In the genomic region with DNA sequence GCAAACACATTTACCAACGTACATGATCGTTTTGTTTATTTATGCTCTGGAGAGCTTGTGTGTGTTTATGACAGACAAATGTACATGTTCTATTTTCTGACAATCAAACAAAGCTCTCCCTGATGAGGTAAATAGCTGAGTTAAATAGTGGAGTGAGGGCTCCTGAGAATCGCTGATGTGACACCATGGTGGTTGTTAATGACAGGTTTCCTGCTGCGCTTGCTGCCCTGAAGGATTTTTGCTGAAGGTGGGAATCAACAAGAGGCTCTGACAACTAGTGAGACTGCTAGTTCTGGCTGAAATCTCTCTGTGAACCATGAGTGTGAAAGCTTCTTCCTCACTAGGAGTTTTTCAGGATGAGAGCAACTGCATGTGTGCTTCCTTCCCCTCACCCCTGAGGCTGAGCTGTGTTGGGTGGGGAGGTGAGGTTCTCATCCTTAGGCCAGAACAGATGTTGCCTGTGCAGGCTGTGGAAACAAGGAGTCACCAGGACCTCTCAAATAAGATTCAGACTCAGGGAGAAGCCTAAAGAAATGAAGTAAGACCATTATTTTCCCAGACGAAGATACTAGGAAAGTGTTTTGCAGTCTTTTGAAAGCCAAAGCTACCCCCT, we compare ENCODE assay signal across 11 cellular contexts.
DNase-seq lines count a peak whose midpoint lies in the region; ATAC-seq and TF ChIP-seq lines count a peak whose summit lies in the region.
"Had no signal": no experiment of that assay in that cellular context is flagged by ENCODE, and none has a peak within 500 bp of the region (broad histone marks: within the 10 kb centered on the region; RNA-seq: fewer than 3 reads in every experiment).

No MANE protein-coding gene starts in this region.

- DNase-seq in NCI-H187 (lab: John Stamatoyannopoulos, UW) (peak; percentile 14 to 15), caudate nucleus (lab: John Stamatoyannopoulos, UW) (no peak), myocyte (ENCODE audit: low read depth) (peak; percentile 22), GOT3 (lab: John Stamatoyannopoulos, UW) (no peak)
- DNase-seq in stimulated activated CD4-positive, alpha-beta T cell treated with anti-CD3 and anti-CD28 coated beads, Interleukin-4, amount 100 ng/mL, for 24 hours = no peak
- no peak for DNase-seq in stimulated activated effector memory CD8-positive, alpha-beta T cell treated with anti-CD3 and anti-CD28 coated beads, Interleukin-12 subunit alpha, Interleukin-12 subunit beta, amount 100 ng/mL, for 72 hours (ENCODE audit: low spot score in 2 of 2)
- DNase-seq: activated T-cell treated with anti-CD3 and anti-CD28 coated beads, Interleukin-2, amount 50 U/mL, for 72 hours had no signal

- no peak overlapping the region for H3K4me3 Mint-ChIP-seq in stimulated activated effector memory CD8-positive, alpha-beta T cell treated with anti-CD3 and anti-CD28 coated beads, Interleukin-12 subunit alpha, Interleukin-12 subunit beta, amount 100 ng/mL, for 72 hours
- H3K4me3 Mint-ChIP-seq: activated T-cell treated with anti-CD3 and anti-CD28 coated beads, Interleukin-2, amount 50 U/mL, for 72 hours had no signal

- TF ChIP-seq CTCF in C4-2B (conservative IDR thresholded peaks at IDR 0.05) = no peak

- no peak overlapping the region for H3K27ac Mint-ChIP-seq in stimulated activated effector memory CD8-positive, alpha-beta T cell treated with anti-CD3 and anti-CD28 coated beads, Interleukin-12 subunit alpha, Interleukin-12 subunit beta, amount 100 ng/mL, for 72 hours
- H3K27ac Mint-ChIP-seq: activated T-cell treated with anti-CD3 and anti-CD28 coated beads, Interleukin-2, amount 50 U/mL, for 72 hours had no signal

- ATAC-seq in GM19395 (IDR thresholded peaks at IDR 0.05; ENCODE audit: unreplicated experiment) = no peak
- no peak for ATAC-seq in stimulated activated effector memory CD8-positive, alpha-beta T cell treated with anti-CD3 and anti-CD28 coated beads, Interleukin-12 subunit alpha, Interleukin-12 subunit beta, amount 100 ng/mL, for 72 hours
- ATAC-seq: activated T-cell treated with anti-CD3 and anti-CD28 coated beads, Interleukin-2, amount 50 U/mL, for 72 hours had no signal

- H3K27ac ChIP-seq in C4-2B = peak overlapping the region; percentile 62
- peak overlapping the region; percentile 32 for H3K27ac ChIP-seq in caudate nucleus (ENCODE audit: low read depth, low read length)
- H3K27ac ChIP-seq: HL-60, RWPE1 had no signal

- H3K4me1 Mint-ChIP-seq in stimulated activated effector memory CD8-positive, alpha-beta T cell treated with anti-CD3 and anti-CD28 coated beads, Interleukin-12 subunit alpha, Interleukin-12 subunit beta, amount 100 ng/mL, for 72 hours = no peaks in the 10 kb centered on the region

- no peaks in the 10 kb centered on the region for H3K9me3 Mint-ChIP-seq in stimulated activated effector memory CD8-positive, alpha-beta T cell treated with anti-CD3 and anti-CD28 coated beads, Interleukin-12 subunit alpha, Interleukin-12 subunit beta, amount 100 ng/mL, for 72 hours
- H3K9me3 Mint-ChIP-seq: activated T-cell treated with anti-CD3 and anti-CD28 coated beads, Interleukin-2, amount 50 U/mL, for 72 hours had no signal

- H3K36me3 Mint-ChIP-seq in stimulated activated effector memory CD8-positive, alpha-beta T cell treated with anti-CD3 and anti-CD28 coated beads, Interleukin-12 subunit alpha, Interleukin-12 subunit beta, amount 100 ng/mL, for 72 hours = no peaks in the 10 kb centered on the region

Comparison
In these comparisons a context has a peak if more than half of its experiments do, and no peak if none do; other contexts are left out.
1. DNase-seq: peak in NCI-H187 (2 of 2) and myocyte (single experiment); none in caudate nucleus (0 of 61), GOT3 (single experiment), stimulated activated CD4-positive, alpha-beta T cell treated with anti-CD3 and anti-CD28 coated beads, Interleukin-4, amount 100 ng/mL, for 24 hours (single experiment) and stimulated activated effector memory CD8-positive, alpha-beta T cell treated with anti-CD3 and anti-CD28 coated beads, Interleukin-12 subunit alpha, Interleukin-12 subunit beta, amount 100 ng/mL, for 72 hours (0 of 2).